In genomic region chr3:52670621-52671521, GRCh38 we compare ENCODE assay signal across 9 cellular contexts. TPM values are rescaled to one million over a fixed set of nuclear protein-coding genes. Genes with fewer than 3 reads are reported as not detected.
DNase-seq lines count a peak whose midpoint lies in the region; ATAC-seq and TF ChIP-seq lines count a peak whose summit lies in the region.
"Had no signal": no experiment of that assay in that cellular context is flagged by ENCODE, and none has a peak within 500 bp of the region (broad histone marks: within the 10 kb centered on the region; RNA-seq: fewer than 3 reads in every experiment).

No MANE protein-coding gene starts in this region.

- H3K27me3 ChIP-seq in BJ (ENCODE audit: control insufficient read depth, insufficient read depth, low read length) = no peaks in the 10 kb centered on the region
- H3K27me3 ChIP-seq: right lobe of liver had no signal

- POLR2A ChIA-PET in BJ (lab: Charles Lee) = interaction anchor here (0.6 kb wide), 2 partner anchors 14 to 118 kb away, joined by 3 to 4 read pairs; no protein-coding TSS in a partner anchor

- CTCF ChIA-PET in BJ (lab: Yijun Ruan, JAX) = interaction anchor here (0.5 kb wide), 1 partner anchor 29 kb away, joined by 4 read pairs; no protein-coding TSS in a partner anchor

- DNase-seq in BJ (ENCODE audit: low read depth) (peak; percentile 100), fibroblast of pulmonary artery (ENCODE audit: low read depth) (peak; percentile 100), caudate nucleus (lab: John Stamatoyannopoulos, UW) (no peak)
- DNase-seq in activated CD4-positive, alpha-beta T cell treated with anti-CD3 and anti-CD28 coated beads for 48 hours = peak; percentile 57
- DNase-seq: right lobe of liver had no signal

- TF ChIP-seq CTCF in BJ (IDR thresholded peaks at IDR 0.05; ENCODE audit: insufficient read depth, low read depth, low read length) = no peak
- no peak for TF ChIP-seq CTCF in fibroblast of pulmonary artery (IDR thresholded peaks at IDR 0.05; ENCODE audit: low read length, missing control alignments)

- peaks cover 5% of the 10 kb centered on the region for H3K36me3 ChIP-seq in BJ (ENCODE audit: control insufficient read depth, insufficient read depth, low read length)

- peak; percentile 81 for ATAC-seq in GM19452 (IDR thresholded peaks at IDR 0.05; ENCODE audit: unreplicated experiment)
- ATAC-seq in HG03565 (IDR thresholded peaks at IDR 0.05; ENCODE audit: unreplicated experiment) = peak; percentile 62
- no peak for ATAC-seq in GM21360 (IDR thresholded peaks at IDR 0.05; ENCODE audit: unreplicated experiment)

- no peak overlapping the region for H3K4me3 ChIP-seq in BJ (ENCODE audit: low read depth, low read length)
- peak overlapping the region; percentile 11 for H3K4me3 ChIP-seq in fibroblast of pulmonary artery (replicated peaks; ENCODE audit: low read depth, low read length)
- H3K4me3 ChIP-seq in skin epidermis = no peak overlapping the region
- H3K4me3 ChIP-seq: right lobe of liver had no signal

- H3K27ac ChIP-seq in skin epidermis = peak overlapping the region in 16 of 21 experiments; percentile 21 to 87 (median 45)
- H3K27ac ChIP-seq in caudate nucleus (ENCODE audit: low read depth, low read length) = no peak overlapping the region
- H3K27ac ChIP-seq: right lobe of liver had no signal

RNA-seq across cellular contexts. Expression of gene PBRM1, which starts 14.8 kb away (rescaled TPM):
- polyA plus RNA-seq in BJ (2011; rRNA removed) = 16.5 and 23.8 TPM in 2 replicates
- polyA minus RNA-seq in BJ (2011; rRNA and poly(A)+ RNA removed) = 33.8 and 38.2 TPM in 2 replicates

RNA-seq across cellular contexts. Expression of gene GNL3, which starts 15.0 kb away (rescaled TPM):
- 30.6 and 52.7 TPM in 2 replicates for polyA plus RNA-seq in BJ (2011; rRNA removed)
- polyA minus RNA-seq in BJ (2011; rRNA and poly(A)+ RNA removed) = 21.2 and 22.9 TPM in 2 replicates

RNA-seq across cellular contexts. Expression of gene GLT8D1, which starts 34.7 kb away (rescaled TPM):
- 75.9 and 98.3 TPM in 2 replicates for polyA plus RNA-seq in BJ (2011; rRNA removed)
- 23.1 and 31.5 TPM in 2 replicates for polyA minus RNA-seq in BJ (2011; rRNA and poly(A)+ RNA removed)

RNA-seq across cellular contexts. Expression of gene SPCS1, which starts 35.0 kb away (rescaled TPM):
- polyA plus RNA-seq in BJ (2011; rRNA removed) = 79.6 and 137 TPM in 2 replicates
- 40.0 and 47.2 TPM in 2 replicates for polyA minus RNA-seq in BJ (2011; rRNA and poly(A)+ RNA removed)

Comparison
In these comparisons a context has a peak if more than half of its experiments do, and no peak if none do; other contexts are left out.
1. DNase-seq: peak in BJ (single experiment), activated CD4-positive, alpha-beta T cell treated with anti-CD3 and anti-CD28 coated beads for 48 hours (single experiment) and fibroblast of pulmonary artery (single experiment); none in caudate nucleus (0 of 61).